ENCODE assay signal across 8 cellular contexts in the genomic region with DNA sequence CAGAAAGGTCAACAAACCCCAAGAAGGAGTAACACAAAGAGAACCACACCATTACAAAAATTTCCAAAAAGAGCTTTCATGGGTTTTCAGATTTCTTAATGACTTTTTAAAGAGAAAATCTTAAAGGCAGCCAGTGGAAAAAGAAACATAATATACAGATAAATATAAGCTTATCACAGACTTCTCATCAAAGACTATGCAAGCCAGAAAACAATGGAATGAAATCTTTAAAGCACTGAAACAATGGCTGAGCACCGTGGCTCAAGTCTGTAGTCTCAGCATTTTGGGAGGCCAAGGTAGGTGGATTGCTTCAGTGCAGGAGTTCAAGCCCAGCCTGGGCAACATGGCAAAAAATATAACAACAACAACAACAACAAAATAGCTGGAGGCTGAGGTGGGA.
"Had no signal": no experiment of that assay in that cellular context is flagged by ENCODE, and none has a peak within 500 bp of the region (broad histone marks: within the 10 kb centered on the region; RNA-seq: fewer than 3 reads in every experiment).

No MANE protein-coding gene starts in this region.

- H3K36me3 Mint-ChIP-seq: IgD-negative memory B cell had no signal

- H3K4me3 ChIP-seq: GM23338 had no signal

- H3K4me2 ChIP-seq: GM23338 had no signal

- H3K4me3 Mint-ChIP-seq: GM23338, H9, IgD-negative memory B cell had no signal

- ATAC-seq: GM23338 had no signal

- H2AFZ ChIP-seq: GM23338 had no signal

- DNase-seq: H9, HCEC 1CT, KG1 had no signal

- FAIRE-seq: H1, H54, HTR-8/SVneo had no signal

- H3K4me1 Mint-ChIP-seq: GM23338, H9, IgD-negative memory B cell had no signal

- H3K27ac Mint-ChIP-seq: GM23338, H9, IgD-negative memory B cell had no signal
